1 cellular context compared by ENCODE assay signal in the genomic region with DNA sequence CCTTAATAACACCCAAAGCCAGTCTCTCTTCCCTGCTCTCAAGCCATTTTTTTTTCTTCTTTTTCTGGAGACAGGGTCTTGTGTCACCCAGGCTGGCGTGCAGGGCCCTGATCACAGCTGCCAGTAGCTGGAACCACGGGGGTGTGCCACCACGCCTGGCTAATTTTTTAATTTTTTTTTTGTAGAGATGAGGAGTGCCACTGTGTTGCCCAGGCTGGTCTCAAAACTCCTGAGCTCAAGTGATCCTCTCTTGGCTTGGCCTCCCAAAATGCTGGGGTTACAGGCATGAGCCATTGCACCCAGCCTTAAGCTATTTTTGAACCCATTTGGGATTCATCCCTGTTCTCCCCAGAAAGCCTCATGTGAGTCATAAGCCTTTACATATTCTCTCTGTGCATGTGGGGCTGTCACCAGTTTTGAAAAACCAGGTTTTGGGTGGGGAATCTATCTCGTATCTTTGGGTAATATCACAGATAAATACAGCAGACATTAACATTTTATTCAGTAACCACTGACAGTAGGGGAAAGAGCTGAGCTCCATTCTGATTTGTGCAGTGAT.
TF ChIP-seq lines count a peak whose summit lies in the region.

No MANE protein-coding gene starts in this region.

TF ChIP-seq in GM23338, 12 proteins besides CTCF, POLR2A, EP300 and RAD21:
- no peak for TF ChIP-seq ZNF114 (CRISPR knock-in tag; IDR thresholded peaks at IDR 0.05)
